ENCODE assay signal across 8 cellular contexts in genomic region chr7:100890640-100891521, GRCh38. TPM values are rescaled to one million over a fixed set of nuclear protein-coding genes. Genes with fewer than 3 reads are reported as not detected.
DNase-seq lines count a peak whose midpoint lies in the region; ATAC-seq and TF ChIP-seq lines count a peak whose summit lies in the region.

No MANE protein-coding gene starts in this region.

- no peak for TF ChIP-seq POLR2A in NB4 (IDR thresholded peaks at IDR 0.05; ENCODE audit: extremely low read depth, insufficient read length)

- H3K36me3 ChIP-seq in ectodermal cell (ENCODE audit: control insufficient read depth, insufficient read depth, low read length), result peaks cover 14% of the 10 kb centered on the region

- H3K36me3 Mint-ChIP-seq in CD14-positive monocyte, result peaks cover 29 to 39% of the 10 kb centered on the region in 2 donors
- peaks cover 28% of the 10 kb centered on the region for H3K36me3 Mint-ChIP-seq in nephron (ENCODE audit: low read depth)

- H3K9me3 ChIP-seq in ectodermal cell (ENCODE audit: control insufficient read depth, low read length), result no peaks in the 10 kb centered on the region

- no peak for TF ChIP-seq CTCF in CD14-positive monocyte (IDR thresholded peaks at IDR 0.05)
- TF ChIP-seq CTCF in NB4 (IDR thresholded peaks at IDR 0.05; ENCODE audit: low read depth, low read length), result no peak
- no peak for TF ChIP-seq CTCF in nephron (IDR thresholded peaks at IDR 0.05; ENCODE audit: unreplicated experiment in 3 of 3)

- peak overlapping the region; percentile 65 for H3K4me3 ChIP-seq in NB4 (ENCODE audit: low read depth, low read length)
- H3K4me3 ChIP-seq in ectodermal cell (ENCODE audit: insufficient read depth, low read depth, low read length), result peak overlapping the region; percentile 57

- ATAC-seq in HG03159 (IDR thresholded peaks at IDR 0.05; ENCODE audit: unreplicated experiment), result no peak

- peaks cover 0 to 13% (median 9%) of the 10 kb centered on the region in 7 donors for H3K9me3 Mint-ChIP-seq in CD14-positive monocyte
- no peaks in the 10 kb centered on the region for H3K9me3 Mint-ChIP-seq in nephron

- H3K4me1 Mint-ChIP-seq in CD14-positive monocyte (peaks cover 47% of the 10 kb centered on the region), nephron (peaks cover 48% of the 10 kb centered on the region)

- H3K27me3 Mint-ChIP-seq in CD14-positive monocyte (ENCODE audit: low read depth in 3 of 3), result peaks cover 36 to 59% (median 53%) of the 10 kb centered on the region in 3 donors
- H3K27me3 Mint-ChIP-seq in nephron (ENCODE audit: low read depth), result peaks cover 2% of the 10 kb centered on the region

- peaks cover 14% of the 10 kb centered on the region for H3K27me3 ChIP-seq in ectodermal cell (ENCODE audit: control insufficient read depth, insufficient read depth, low read length, poor library complexity, severe bottlenecking)

- 37 to 46% methylated on average over 43 of the region's 43 CpGs for WGBS in ectodermal cell, 2 experiments

- H3K27ac Mint-ChIP-seq in CD14-positive monocyte, result peak overlapping the region in 1 of 7 donors; percentile 57
- H3K27ac Mint-ChIP-seq in nephron, result peak overlapping the region; percentile 99

- H3K4me3 Mint-ChIP-seq in CD14-positive monocyte (peak overlapping the region; percentile 83 to 96), nephron (peak overlapping the region; percentile 89 to 93 (median 93))

- intact Hi-C loops in CD14-positive monocyte (cut with micrococcal nuclease), result no loop called here

- DNase-seq in CD14-positive monocyte (ENCODE audit: low spot score) (no peak), NB4 (ENCODE audit: low read depth) (peak; percentile 67), NOMO-1 (lab: John Stamatoyannopoulos, UW; ENCODE audit: unreplicated experiment in 2 of 2) (no peak), GF-D8 (lab: John Stamatoyannopoulos, UW) (no peak)
- no peak for DNase-seq in activated CD8-positive, alpha-beta memory T cell treated with anti-CD3 and anti-CD28 coated beads for 24 hours

- peaks cover 22% of the 10 kb centered on the region for H3K4me1 ChIP-seq in ectodermal cell (ENCODE audit: control insufficient read depth, insufficient read depth, low read length)

- H3K27ac ChIP-seq in ectodermal cell (ENCODE audit: insufficient read depth, low read depth, low read length, poor library complexity, severe bottlenecking), result peak overlapping the region; percentile 90

RNA-seq across cellular contexts. Expression of gene UFSP1, which starts 1.4 kb away (rescaled TPM):
- under 1 TPM; 0.57 to 0.76 TPM for polyA plus RNA-seq in CD14-positive monocyte
- polyA plus RNA-seq in ectodermal cell (2013, experiment 1 of 4), result 0.72 TPM
- polyA plus RNA-seq in ectodermal cell (2013, experiment 2 of 4), result 1.5 TPM
- 1.9 TPM for polyA plus RNA-seq in ectodermal cell (2013, experiment 3 of 4)
- polyA plus RNA-seq in ectodermal cell (2013, experiment 4 of 4), result 1.7 TPM

RNA-seq across cellular contexts. Expression of gene ACHE, which starts 4.8 kb away (rescaled TPM):
- not detected for polyA plus RNA-seq in CD14-positive monocyte
- polyA plus RNA-seq in ectodermal cell (2013, experiment 1 of 4), result 1.6 TPM
- 2.1 TPM for polyA plus RNA-seq in ectodermal cell (2013, experiment 2 of 4)
- 1.4 TPM for polyA plus RNA-seq in ectodermal cell (2013, experiment 3 of 4)
- polyA plus RNA-seq in ectodermal cell (2013, experiment 4 of 4), result 1.7 TPM

RNA-seq across cellular contexts. Expression of gene SRRT, which starts 16.0 kb away (rescaled TPM):
- polyA plus RNA-seq in CD14-positive monocyte, result 10 to 100 TPM; 26.9 to 29.6 TPM
- 216 TPM for polyA plus RNA-seq in ectodermal cell (2013, experiment 1 of 4)
- 222 TPM for polyA plus RNA-seq in ectodermal cell (2013, experiment 2 of 4)
- polyA plus RNA-seq in ectodermal cell (2013, experiment 3 of 4), result 173 TPM
- 166 TPM for polyA plus RNA-seq in ectodermal cell (2013, experiment 4 of 4)

RNA-seq across cellular contexts. Expression of gene TRIP6, which starts 23.7 kb away (rescaled TPM):
- polyA plus RNA-seq in CD14-positive monocyte, result 1 to 10 TPM; 1.9 to 5.9 TPM
- polyA plus RNA-seq in ectodermal cell (2013, experiment 1 of 4), result 66.3 TPM
- polyA plus RNA-seq in ectodermal cell (2013, experiment 2 of 4), result 57.5 TPM
- 56.4 TPM for polyA plus RNA-seq in ectodermal cell (2013, experiment 3 of 4)
- 57.8 TPM for polyA plus RNA-seq in ectodermal cell (2013, experiment 4 of 4)

RNA-seq across cellular contexts. Expression of gene SLC12A9, which starts 38.4 kb away (rescaled TPM):
- polyA plus RNA-seq in CD14-positive monocyte, result 10 to 100 TPM; 18.8 to 19.3 TPM
- polyA plus RNA-seq in ectodermal cell (2013, experiment 1 of 4), result 25.9 TPM
- polyA plus RNA-seq in ectodermal cell (2013, experiment 2 of 4), result 26.2 TPM
- 21.4 TPM for polyA plus RNA-seq in ectodermal cell (2013, experiment 3 of 4)
- polyA plus RNA-seq in ectodermal cell (2013, experiment 4 of 4), result 19.9 TPM
